In the genomic region with DNA sequence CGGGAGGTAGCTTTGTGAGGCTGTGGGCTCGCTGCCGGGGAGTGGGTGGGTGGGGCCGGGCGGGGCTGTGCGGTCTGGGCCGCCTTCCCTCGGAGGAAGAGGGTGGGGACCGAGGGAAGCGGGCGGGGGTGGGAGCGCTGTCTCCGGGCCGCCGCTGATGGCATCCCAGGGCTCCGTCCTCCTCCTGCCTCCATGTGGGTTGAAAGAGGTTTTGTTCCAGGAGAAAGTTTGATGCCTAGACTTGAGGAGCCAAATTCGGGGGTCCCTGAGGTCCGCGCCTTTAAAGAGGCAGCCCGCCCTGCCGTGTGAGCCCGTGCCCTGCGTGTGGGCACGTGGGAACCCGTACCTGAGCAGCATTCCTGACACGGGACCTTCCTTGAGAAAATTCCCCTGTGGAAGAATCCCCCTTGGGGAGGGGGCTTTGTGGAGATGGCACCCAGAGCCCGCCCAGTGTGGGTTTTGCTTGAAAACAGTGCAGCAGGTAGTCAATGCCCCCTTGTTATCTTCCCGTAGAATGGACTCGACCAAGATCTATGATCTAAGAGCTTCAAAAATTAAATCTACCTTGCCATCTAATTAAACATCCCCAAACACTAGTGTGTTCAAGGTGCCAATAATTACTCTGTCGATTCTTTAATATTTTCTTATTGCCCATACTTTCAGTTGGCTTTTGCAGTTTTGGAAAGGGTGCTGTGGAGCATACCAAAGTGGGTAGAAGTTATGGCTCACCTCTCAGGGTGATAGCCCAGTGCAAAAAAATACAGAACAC, we compare ENCODE assay signal across 8 cellular contexts.
DNase-seq lines count a peak whose midpoint lies in the region; ATAC-seq and TF ChIP-seq lines count a peak whose summit lies in the region.

No MANE protein-coding gene starts in this region.

- no peak overlapping the region for H3K27ac Mint-ChIP-seq in Calu3 (ENCODE audit: unreplicated experiment)

- no peak for TF ChIP-seq EP300 in sigmoid colon (IDR thresholded peaks at IDR 0.05)

- H3K27ac ChIP-seq in VCaP: peak overlapping the region; percentile 51
- peak overlapping the region; percentile 25 to 94 (median 88) for H3K27ac ChIP-seq in heart left ventricle
- H3K27ac ChIP-seq in sigmoid colon: peak overlapping the region; percentile 64 to 73 (median 64)

- ATAC-seq in heart left ventricle: peak in 3 of 4 donors; percentile 50 to 61 (median 54)
- no peak for ATAC-seq in HG03457 (IDR thresholded peaks at IDR 0.05; ENCODE audit: unreplicated experiment)

- no peak for DNase-seq in Calu3
- no peak for DNase-seq in HFF-Myc (ENCODE audit: extremely low read depth, low read depth)
- peak in 3 of 5 donors; percentile 38 to 48 (median 41) for DNase-seq in heart left ventricle
- peak; percentile 64 for DNase-seq in sigmoid colon
- DNase-seq in COLO829 (ENCODE audit: low spot score): no peak
- no peak for DNase-seq in NCI-H2171 (lab: John Stamatoyannopoulos, UW)

- no peaks in the 10 kb centered on the region for H3K27me3 ChIP-seq in heart left ventricle
- H3K27me3 ChIP-seq in sigmoid colon: peaks cover 0 to 24% (median 3%) of the 10 kb centered on the region in 3 donors

- no TSS peak for BruUV-seq in Calu3 (replicated peaks; lab: Mats Ljungman, UMichigan)

- CTCF ChIA-PET in Calu3 (lab: Charles Lee): no interaction called here

- intact Hi-C loops in Calu3 (cut with micrococcal nuclease; ENCODE audit: unreplicated experiment) (no loop called here), heart left ventricle (cut with DNase I) (loop anchor here in 4 of 10 donors (1.0 to 5.0 kb wide), 5 partner anchors 22 to 55 kb away; no protein-coding TSS in a partner anchor), sigmoid colon (cut with DNase I) (no loop called here)

- H3K4me1 ChIP-seq in heart left ventricle (peaks cover 0 to 46% (median 14%) of the 10 kb centered on the region in 12 donors), sigmoid colon (peaks cover 0 to 15% (median 9%) of the 10 kb centered on the region in 4 donors)

- no peak for TF ChIP-seq CTCF in Calu3 (IDR thresholded peaks at IDR 0.05; ENCODE audit: unreplicated experiment)
- no peak for TF ChIP-seq CTCF in HFF-Myc (IDR thresholded peaks at IDR 0.05; ENCODE audit: low read depth, low read length, missing control alignments)
- TF ChIP-seq CTCF in VCaP (conservative IDR thresholded peaks at IDR 0.05): no peak
- no peak for TF ChIP-seq CTCF in heart left ventricle (IDR thresholded peaks at IDR 0.05)
- TF ChIP-seq CTCF in sigmoid colon (IDR thresholded peaks at IDR 0.05): no peak

- H3K9me3 Mint-ChIP-seq in Calu3 (ENCODE audit: low read depth, unreplicated experiment): no peaks in the 10 kb centered on the region

- TF ChIP-seq POLR2A in heart left ventricle (IDR thresholded peaks at IDR 0.05): no peak
- no peak for TF ChIP-seq POLR2A in sigmoid colon (IDR thresholded peaks at IDR 0.05)

- WGBS in heart left ventricle, 4 donors: 6 to 20% (median 12%) methylated on average over 10 to 30 of the region's 30 CpGs
- WGBS in sigmoid colon, 2 donors: 7% methylated on average over 30 of the region's 30 CpGs

- peak overlapping the region; percentile 46 for H3K4me3 ChIP-seq in HFF-Myc (replicated peaks; ENCODE audit: low read depth, low read length)
- H3K4me3 ChIP-seq in heart left ventricle: peak overlapping the region; percentile 70 to 95 (median 79)
- H3K4me3 ChIP-seq in sigmoid colon: peak overlapping the region; percentile 72 to 87 (median 78)

- no peaks in the 10 kb centered on the region for H3K4me1 Mint-ChIP-seq in Calu3 (ENCODE audit: low read depth, unreplicated experiment)

- H3K36me3 Mint-ChIP-seq in Calu3 (ENCODE audit: insufficient read depth, unreplicated experiment): peaks cover 5% of the 10 kb centered on the region

- no peaks in the 10 kb centered on the region for H3K36me3 ChIP-seq in heart left ventricle
- H3K36me3 ChIP-seq in sigmoid colon: no peaks in the 10 kb centered on the region

- H3K27me3 Mint-ChIP-seq in Calu3 (ENCODE audit: unreplicated experiment): peaks cover 23% of the 10 kb centered on the region

- H3K4me3 Mint-ChIP-seq in Calu3 (ENCODE audit: low read depth, unreplicated experiment): peak overlapping the region; percentile 87

- H3K9me3 ChIP-seq in heart left ventricle (no peaks in the 10 kb centered on the region), sigmoid colon (no peaks in the 10 kb centered on the region)

Comparison
In these comparisons a context has a peak if more than half of its experiments do, and no peak if none do; other contexts are left out.
1. DNase-seq: peak in heart left ventricle (3 of 5) and sigmoid colon (single experiment); none in Calu3 (single experiment), HFF-Myc (single experiment), COLO829 (single experiment) and NCI-H2171 (single experiment).
2. Peak in every context shown above with its lines, with median percentiles within 50 percentile points of each other: H3K4me3 ChIP-seq and H3K27ac ChIP-seq.